8 cellular contexts compared by ENCODE assay signal in genomic region chrX:25968920-25969319, GRCh38.
DNase-seq lines count a peak whose midpoint lies in the region; ATAC-seq, FAIRE-seq and TF ChIP-seq lines count a peak whose summit lies in the region.

No MANE protein-coding gene starts in this region.

- no peak for DNase-seq in GM12864 (ENCODE audit: low read depth)
- DNase-seq in NCI-H2081 treated with DMSO at 0.1 percent for 48 hours (lab: John Stamatoyannopoulos, UW), result peak; percentile 6
- DNase-seq in H1 (ENCODE audit: low read depth in 1 of 2, low spot score in 2 of 2), result peak; percentile 21 to 78
- no peak for DNase-seq in T-helper 17 cell
- DNase-seq in T1000 (lab: John Stamatoyannopoulos, UW), result no peak

- no peaks in the 10 kb centered on the region for H3K79me2 ChIP-seq in H1 (ENCODE audit: control insufficient read depth in 1 of 2, insufficient read depth in 2 of 2, low read length in 2 of 2)

- H3K27ac ChIP-seq in 22Rv1 (no peak overlapping the region), H1 (ENCODE audit: low read depth, low read length) (no peak overlapping the region)

- no peak overlapping the region for H2BK5ac ChIP-seq in H1 (ENCODE audit: low read depth, low read length)

- H2BK12ac ChIP-seq in H1 (ENCODE audit: low read depth, low read length), result no peak overlapping the region

- no peak overlapping the region for H2AK5ac ChIP-seq in H1 (ENCODE audit: low read depth, low read length)

- no peak for TF ChIP-seq POLR2A in H1 (IDR thresholded peaks at IDR 0.05; ENCODE audit: control extremely low read depth in 1 of 2, low read depth in 2 of 2, low read length in 2 of 2)

- TF ChIP-seq RAD21 in H1 (IDR thresholded peaks at IDR 0.05 in 1 of 2, conservative IDR thresholded peaks at IDR 0.05 in 1 of 2; ENCODE audit: low read depth in 2 of 2, low read length in 2 of 2), result peak; percentile 83 to 89

- H4K5ac ChIP-seq in H1 (ENCODE audit: insufficient read length, low read depth, low read length), result no peak overlapping the region

- no peaks in the 10 kb centered on the region for H3K27me3 ChIP-seq in H1 (replicated peaks in 1 of 4; ENCODE audit: control insufficient read depth in 3 of 4, extremely low read depth in 1 of 4, insufficient read depth in 3 of 4, low read length in 3 of 4)

- H3K79me1 ChIP-seq in H1 (ENCODE audit: low read depth, low read length), result no peaks in the 10 kb centered on the region

- no peak overlapping the region for H3K18ac ChIP-seq in H1 (ENCODE audit: extremely low read depth, low read length)

- CTCF ChIA-PET in H1 (lab: Charles Lee; ENCODE audit: partially characterized antibody), result interaction anchor here (0.6 to 1.3 kb wide), 10 partner anchors 9 to 554 kb away, joined by 3 to 4 read pairs (median 3); no protein-coding TSS in a partner anchor

- H3K9me3 ChIP-seq in H1 (ENCODE audit: insufficient read depth in 2 of 2, low read depth in 1 of 2, low read length in 1 of 2) (no peaks in the 10 kb centered on the region), T-helper 17 cell (ENCODE audit: control insufficient read depth, low read length, poor library complexity, severe bottlenecking) (no peaks in the 10 kb centered on the region)

- TF ChIP-seq EP300 in H1 (IDR thresholded peaks at IDR 0.05; ENCODE audit: borderline replicate concordance in 1 of 2, low read depth in 2 of 2, low read length in 2 of 2), result no peak

- H2BK15ac ChIP-seq in H1 (ENCODE audit: low read length), result no peak overlapping the region

- H3K9ac ChIP-seq in H1 (replicated peaks in 1 of 4; ENCODE audit: extremely low read depth in 1 of 4, low read depth in 3 of 4, low read length in 3 of 4), result no peak overlapping the region

- no peak overlapping the region for H3K4me2 ChIP-seq in H1 (ENCODE audit: insufficient read depth in 1 of 2, low read depth in 2 of 2, low read length in 2 of 2)

- H2AFZ ChIP-seq in H1 (ENCODE audit: low read length), result peak overlapping the region; percentile 100

- H3K23me2 ChIP-seq in H1 (ENCODE audit: low read depth, low read length), result no peaks in the 10 kb centered on the region

- no peak overlapping the region for H2BK120ac ChIP-seq in H1 (replicated peaks; ENCODE audit: low read depth, low read length)

- no peak overlapping the region for H4K8ac ChIP-seq in H1 (ENCODE audit: extremely low read depth, insufficient read depth, low read length)

- no peak overlapping the region for H2BK20ac ChIP-seq in H1 (ENCODE audit: low read length)

- H3K36me3 Mint-ChIP-seq in T-helper 17 cell (ENCODE audit: low read depth), result no peaks in the 10 kb centered on the region

- ATAC-seq in HG02884 (IDR thresholded peaks at IDR 0.05; ENCODE audit: unreplicated experiment) (no peak), T-helper 17 cell (no peak), HG03280 (IDR thresholded peaks at IDR 0.05; ENCODE audit: unreplicated experiment) (no peak)

- no peak overlapping the region for H3K27ac Mint-ChIP-seq in T-helper 17 cell

- no peak overlapping the region for H3K4me3 Mint-ChIP-seq in T-helper 17 cell

- WGBS in H1 (ENCODE audit: extremely low coverage in 1 of 2, insufficient coverage in 1 of 2, insufficient read length in 1 of 2, insufficient replicate concordance in 2 of 2, low coverage in 1 of 2, low lambda C conversion rate in 2 of 2, missing lambda C conversion rate in 1 of 2), 2 experiments, result 61% methylated on average over 9 of the region's 12 CpGs; no CpG with 5 or more reads in 1 of the 2 experiments

- H3K36me3 ChIP-seq in H1 (ENCODE audit: control insufficient read depth in 2 of 4, insufficient read depth in 4 of 4, low read length in 3 of 4), result no peaks in the 10 kb centered on the region

- no peak overlapping the region for H3K14ac ChIP-seq in H1 (ENCODE audit: insufficient read length)

- no peak overlapping the region for H3K56ac ChIP-seq in H1 (replicated peaks; ENCODE audit: insufficient read length, low read depth, low read length)

- H3K4ac ChIP-seq in H1 (replicated peaks; ENCODE audit: insufficient read length, low read depth, low read length), result no peak overlapping the region

- H3K4me1 ChIP-seq in H1 (replicated peaks in 1 of 4; ENCODE audit: control insufficient read depth in 3 of 4, insufficient read depth in 4 of 4, low read length in 3 of 4), result no peaks in the 10 kb centered on the region; a peak in 2 of 7 replicates

- TF ChIP-seq CTCF in 22Rv1 (IDR thresholded peaks at IDR 0.05) (peak; percentile 68), GM12864 (IDR thresholded peaks at IDR 0.05; ENCODE audit: low read depth, low read length, missing control alignments) (peak; percentile 30), H1 (IDR thresholded peaks at IDR 0.05; ENCODE audit: control extremely low read depth in 1 of 3, insufficient read depth in 1 of 3, low read depth in 1 of 3, low read length in 3 of 3) (peak; percentile 53 to 74 (median 70))

- H4K91ac ChIP-seq in H1 (replicated peaks; ENCODE audit: insufficient read length, low read length), result no peak overlapping the region

- FAIRE-seq in H1 (lab: Jason Lieb, UNC), result peak; percentile 57

- H3K4me1 Mint-ChIP-seq in T-helper 17 cell, result no peaks in the 10 kb centered on the region

- POLR2A ChIA-PET in H1 (lab: Charles Lee; ENCODE audit: partially characterized antibody), result no interaction called here

- no peaks in the 10 kb centered on the region for H3K27me3 Mint-ChIP-seq in T-helper 17 cell

- H3K4me3 ChIP-seq in GM12864 (ENCODE audit: low read depth, low read length) (no peak overlapping the region), H1 (ENCODE audit: extremely low read depth in 1 of 4, insufficient read depth in 2 of 4, low read depth in 3 of 4, low read length in 4 of 4) (no peak overlapping the region)

- no peak overlapping the region for H3K23ac ChIP-seq in H1 (ENCODE audit: insufficient read length)

- no peaks in the 10 kb centered on the region for H4K20me1 ChIP-seq in H1 (replicated peaks in 1 of 2; ENCODE audit: control insufficient read depth in 1 of 2, insufficient read depth in 2 of 2, low read length in 2 of 2)

TF ChIP-seq in H1, 55 proteins besides CTCF, POLR2A, EP300 and RAD21:
- TF ChIP-seq CREB1 (IDR thresholded peaks at IDR 0.05) (0 out of 2 replicates have a peak, but pooled peaks have one; percentile 27), POU5F1 (IDR thresholded peaks at IDR 0.05; ENCODE audit: low read depth, low read length) (no peak), YY1 (IDR thresholded peaks at IDR 0.05; ENCODE audit: low read depth, low read length) (peak; percentile 50; the same call in 1 of the 2 replicates)

Comparison
In these comparisons a context has a peak if more than half of its experiments do, and no peak if none do; other contexts are left out.
1. DNase-seq: peak in NCI-H2081 treated with DMSO at 0.1 percent for 48 hours (single experiment) and H1 (2 of 2); none in GM12864 (single experiment), T-helper 17 cell (0 of 3) and T1000 (single experiment).
2. Peak in every context shown above with its lines, with median percentiles within 50 percentile points of each other: CTCF ChIP-seq.